In genomic region chr1:100538935-100539835, GRCh38 we compare ENCODE assay signal across 2 cellular contexts.
TF ChIP-seq lines count a peak whose summit lies in the region.

No MANE protein-coding gene starts in this region.

TF ChIP-seq in HEK293T, 16 proteins besides CTCF, POLR2A, EP300 and RAD21:
- TF ChIP-seq CTBP1 (IDR thresholded peaks at IDR 0.05; ENCODE audit: borderline replicate concordance) (no peak), ELF4 (IDR thresholded peaks at IDR 0.05) (no peak), FOXK2 (IDR thresholded peaks at IDR 0.05) (no peak), L3MBTL2 (conservative IDR thresholded peaks at IDR 0.05) (peak; percentile 86), TARDBP (IDR thresholded peaks at IDR 0.05) (no peak), HDGF (IDR thresholded peaks at IDR 0.05; ENCODE audit: borderline replicate concordance) (no peak), BHLHE40 (IDR thresholded peaks at IDR 0.05; ENCODE audit: borderline replicate concordance) (no peak)

TF ChIP-seq in H1, 55 proteins besides CTCF, POLR2A, EP300 and RAD21:
- TF ChIP-seq KDM1A (IDR thresholded peaks at IDR 0.05; ENCODE audit: borderline replicate concordance, low read length): no peak
- TF ChIP-seq SP1 (IDR thresholded peaks at IDR 0.05; ENCODE audit: low read depth, low read length): no peak
- no peak for TF ChIP-seq JUN (IDR thresholded peaks at IDR 0.05; ENCODE audit: low read depth, low read length)
- no peak for TF ChIP-seq POLR2AphosphoS5 (IDR thresholded peaks at IDR 0.05; ENCODE audit: low read depth, low read length)
- TF ChIP-seq RBBP5 (IDR thresholded peaks at IDR 0.05; ENCODE audit: borderline replicate concordance, low read depth, low read length): no peak
- peak; percentile 64 for TF ChIP-seq RNF2 (IDR thresholded peaks at IDR 0.05; ENCODE audit: borderline replicate concordance, low read depth, low read length, missing control alignments, poor library complexity, severe bottlenecking)
- no peak for TF ChIP-seq RXRA (IDR thresholded peaks at IDR 0.05; ENCODE audit: insufficient read depth, low read depth, low read length)
- no peak for TF ChIP-seq NRF1 (IDR thresholded peaks at IDR 0.05; ENCODE audit: low read depth, low read length)
- TF ChIP-seq EGR1 (IDR thresholded peaks at IDR 0.05; ENCODE audit: borderline replicate concordance, low read depth, low read length): no peak
- TF ChIP-seq SUZ12 (IDR thresholded peaks at IDR 0.05; ENCODE audit: low read length): peak; percentile 81
- no peak for TF ChIP-seq NANOG (IDR thresholded peaks at IDR 0.05; ENCODE audit: insufficient read depth, low read depth, low read length, poor library complexity, severe bottlenecking)
- no peak for TF ChIP-seq SIRT6 (IDR thresholded peaks at IDR 0.05; ENCODE audit: low read length)
- no peak for TF ChIP-seq CHD2 (IDR thresholded peaks at IDR 0.05; ENCODE audit: low read length)
- no peak for TF ChIP-seq TBP (IDR thresholded peaks at IDR 0.05; ENCODE audit: low read depth, low read length)
- no peak for TF ChIP-seq YY1 (IDR thresholded peaks at IDR 0.05; ENCODE audit: low read depth, low read length)
- no peak for TF ChIP-seq HDAC6 (IDR thresholded peaks at IDR 0.05; ENCODE audit: low read depth, low read length)
- TF ChIP-seq SRF (IDR thresholded peaks at IDR 0.05; ENCODE audit: low read depth, low read length): no peak
- no peak for TF ChIP-seq SIX5 (IDR thresholded peaks at IDR 0.05; ENCODE audit: low read depth, low read length)
- TF ChIP-seq TAF1 (IDR thresholded peaks at IDR 0.05; ENCODE audit: low read depth, low read length): no peak
- no peak for TF ChIP-seq MAFK (IDR thresholded peaks at IDR 0.05; ENCODE audit: low read depth, low read length)
- TF ChIP-seq ASH2L (IDR thresholded peaks at IDR 0.05; ENCODE audit: low read length): peak; percentile 29
- no peak for TF ChIP-seq CHD7 (IDR thresholded peaks at IDR 0.05; ENCODE audit: insufficient replicate concordance, low read length)
- no peak for TF ChIP-seq HDAC2 (IDR thresholded peaks at IDR 0.05; ENCODE audit: borderline replicate concordance in 1 of 2, low read depth in 2 of 2, low read length in 2 of 2)
- no peak for TF ChIP-seq RFX5 (IDR thresholded peaks at IDR 0.05; ENCODE audit: borderline replicate concordance, low read depth, low read length)
- TF ChIP-seq CTBP2 (IDR thresholded peaks at IDR 0.05; ENCODE audit: borderline replicate concordance, insufficient read depth, insufficient read length, low read length): no peak
- TF ChIP-seq POU5F1 (IDR thresholded peaks at IDR 0.05; ENCODE audit: low read depth, low read length): no peak
- TF ChIP-seq SP2 (IDR thresholded peaks at IDR 0.05; ENCODE audit: low read length): no peak
- no peak for TF ChIP-seq ATF3 (IDR thresholded peaks at IDR 0.05; ENCODE audit: insufficient read depth, low read depth, low read length)
- TF ChIP-seq TAF7 (optimal IDR thresholded peaks at IDR 0.05; ENCODE audit: borderline replicate concordance, low read depth, low read length): no peak
- TF ChIP-seq CBX8 (IDR thresholded peaks at IDR 0.05; ENCODE audit: borderline replicate concordance, low read depth, low read length): no peak
- TF ChIP-seq CHD1 (IDR thresholded peaks at IDR 0.05; ENCODE audit: low read depth, low read length): no peak
- TF ChIP-seq FOSL1 (IDR thresholded peaks at IDR 0.05; ENCODE audit: insufficient read depth, low read depth, low read length): no peak
- peak; percentile 67 for TF ChIP-seq MAX (IDR thresholded peaks at IDR 0.05)
- no peak for TF ChIP-seq BCL11A (IDR thresholded peaks at IDR 0.05; ENCODE audit: low read depth in 2 of 2, low read length in 2 of 2)
- no peak for TF ChIP-seq TCF12 (IDR thresholded peaks at IDR 0.05; ENCODE audit: low read depth, low read length)
- TF ChIP-seq BACH1 (IDR thresholded peaks at IDR 0.05; ENCODE audit: low read length): no peak
- TF ChIP-seq CEBPB (IDR thresholded peaks at IDR 0.05; ENCODE audit: low read depth, low read length): no peak
- no peak for TF ChIP-seq GABPA (IDR thresholded peaks at IDR 0.05; ENCODE audit: borderline replicate concordance, insufficient read depth, low read length)
- peak; percentile 82 for TF ChIP-seq E2F6 (IDR thresholded peaks at IDR 0.05)
- TF ChIP-seq SIN3A (conservative IDR thresholded peaks at IDR 0.05 in 1 of 2, IDR thresholded peaks at IDR 0.05 in 1 of 2; ENCODE audit: low read depth in 1 of 2, low read length in 2 of 2): no peak
- TF ChIP-seq ATF2 (IDR thresholded peaks at IDR 0.05; ENCODE audit: low read length): no peak
- TF ChIP-seq TEAD4 (IDR thresholded peaks at IDR 0.05; ENCODE audit: low read depth, low read length): no peak
- no peak for TF ChIP-seq SP4 (IDR thresholded peaks at IDR 0.05; ENCODE audit: low read length)
- TF ChIP-seq SAP30 (IDR thresholded peaks at IDR 0.05; ENCODE audit: insufficient read depth, insufficient replicate concordance, low read length): no peak
- TF ChIP-seq KDM5A (IDR thresholded peaks at IDR 0.05; ENCODE audit: low read length): no peak
- TF ChIP-seq JUND (IDR thresholded peaks at IDR 0.05; ENCODE audit: low read length): no peak
- 0 out of 2 replicates have a peak, but pooled peaks have one; percentile 12 for TF ChIP-seq CREB1 (IDR thresholded peaks at IDR 0.05)
- peak; percentile 93 for TF ChIP-seq KDM4A (IDR thresholded peaks at IDR 0.05; ENCODE audit: low read depth, low read length, severe bottlenecking)
- no peak for TF ChIP-seq PHF8 (conservative IDR thresholded peaks at IDR 0.05; ENCODE audit: low read depth, low read length)
- TF ChIP-seq ZNF274 (IDR thresholded peaks at IDR 0.05; ENCODE audit: borderline replicate concordance, extremely low read depth, low read length): no peak
- TF ChIP-seq EZH2 (IDR thresholded peaks at IDR 0.05; ENCODE audit: low read depth, low read length, severe bottlenecking): peak; percentile 75
- TF ChIP-seq CBX5 (IDR thresholded peaks at IDR 0.05; ENCODE audit: low read depth, low read length): no peak
- no peak for TF ChIP-seq GTF2F1 (IDR thresholded peaks at IDR 0.05; ENCODE audit: borderline replicate concordance, low read depth, low read length)
TF ChIP-seq in H1: peak in this region for 8.
